In the genomic region with DNA sequence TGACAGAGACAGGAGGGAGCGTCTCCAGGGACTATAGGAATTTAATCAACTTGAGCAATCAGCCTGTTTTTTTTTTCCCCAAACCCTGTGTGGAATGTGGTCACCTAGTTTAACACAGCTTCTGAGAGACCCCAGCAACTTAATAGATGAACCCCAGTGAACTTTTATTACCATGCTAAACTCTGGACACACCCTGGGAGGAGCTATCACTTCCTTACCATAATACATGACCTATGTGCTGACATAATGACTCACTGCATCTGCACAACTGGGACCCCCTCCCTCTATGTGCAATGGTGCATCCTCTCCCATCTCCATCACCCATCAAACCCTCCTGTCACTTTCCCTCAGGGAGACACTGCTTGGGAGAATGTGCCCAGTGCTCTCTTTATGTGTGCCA, we compare ENCODE assay signal across 18 cellular contexts.
A peak's percentile ranks its signal among the peaks of the same experiment; 100 is the strongest.
DNase-seq lines count a peak whose midpoint lies in the region; FAIRE-seq and TF ChIP-seq lines count a peak whose summit lies in the region.
"Had no signal": no experiment of that assay in that cellular context is flagged by ENCODE, and none has a peak within 500 bp of the region (broad histone marks: within the 10 kb centered on the region; RNA-seq: fewer than 3 reads in every experiment).

No MANE protein-coding gene starts in this region.

- no peaks in the 10 kb centered on the region for H3K79me1 ChIP-seq in H1 (ENCODE audit: low read depth, low read length)
- H3K79me1 ChIP-seq in mesendoderm (ENCODE audit: low read length), result no peaks in the 10 kb centered on the region

- H3K27me3 ChIP-seq in H1 (replicated peaks in 1 of 4; ENCODE audit: control insufficient read depth in 3 of 4, extremely low read depth in 1 of 4, insufficient read depth in 3 of 4, low read length in 3 of 4) (no peaks in the 10 kb centered on the region), mesendoderm (ENCODE audit: insufficient read depth, low read length, poor library complexity) (no peaks in the 10 kb centered on the region)
- H3K27me3 ChIP-seq: gastroesophageal sphincter had no signal

- H3K27ac ChIP-seq in H1 (ENCODE audit: low read depth, low read length) (no peak overlapping the region), mesendoderm (ENCODE audit: low read depth, low read length) (no peak overlapping the region)
- H3K27ac ChIP-seq: gastroesophageal sphincter had no signal

- POLR2A ChIA-PET in H1 (lab: Charles Lee; ENCODE audit: partially characterized antibody), result interaction anchor here (1.1 to 2.5 kb wide), 2 partner anchors 9 to 81 kb away, joined by 5 to 13 read pairs; no protein-coding TSS in a partner anchor

- no peak for TF ChIP-seq POLR2A in H1 (IDR thresholded peaks at IDR 0.05; ENCODE audit: control extremely low read depth in 1 of 2, low read depth in 2 of 2, low read length in 2 of 2)

- no peaks in the 10 kb centered on the region; a peak in 1 of 8 replicates for H3K36me3 ChIP-seq in H1 (ENCODE audit: control insufficient read depth in 2 of 4, insufficient read depth in 4 of 4, low read length in 3 of 4)
- H3K36me3 ChIP-seq in mesendoderm (ENCODE audit: control insufficient read depth, insufficient read depth, low read length), result no peaks in the 10 kb centered on the region

- H3K14ac ChIP-seq in H1 (ENCODE audit: insufficient read length), result no peak overlapping the region

- H3K18ac ChIP-seq in H1 (ENCODE audit: extremely low read depth, low read length) (no peak overlapping the region), mesendoderm (ENCODE audit: low read length) (no peak overlapping the region)

- in situ Hi-C loops in Caki2 (cut with HindIII; ENCODE audit: low pct_unique_long_range_greater_than_20kb, low sequenced_read_pairs), result no loop called here

- H2BK5ac ChIP-seq in H1 (ENCODE audit: low read depth, low read length) (no peak overlapping the region), mesendoderm (ENCODE audit: low read length) (no peak overlapping the region)

- H2BK120ac ChIP-seq in H1 (replicated peaks; ENCODE audit: low read depth, low read length) (no peak overlapping the region), mesendoderm (ENCODE audit: low read depth, low read length) (no peak overlapping the region)

- H3K9ac ChIP-seq in H1 (replicated peaks in 1 of 4; ENCODE audit: extremely low read depth in 1 of 4, low read depth in 3 of 4, low read length in 3 of 4) (no peak overlapping the region), mesendoderm (ENCODE audit: low read length) (no peak overlapping the region)

- no peaks in the 10 kb centered on the region for H3K9me3 Mint-ChIP-seq in progenitor cell of endocrine pancreas (ENCODE audit: low read depth)

- no peaks in the 10 kb centered on the region for H3K9me3 ChIP-seq in H1 (ENCODE audit: insufficient read depth in 2 of 2, low read depth in 1 of 2, low read length in 1 of 2)
- H3K9me3 ChIP-seq: gastroesophageal sphincter had no signal

- H3K4me1 Mint-ChIP-seq in progenitor cell of endocrine pancreas (ENCODE audit: low read depth), result peaks cover 5% of the 10 kb centered on the region

- no peak overlapping the region for H3K4me3 Mint-ChIP-seq in progenitor cell of endocrine pancreas (ENCODE audit: low read depth)

- H3K27me3 Mint-ChIP-seq in progenitor cell of endocrine pancreas, result no peaks in the 10 kb centered on the region

- no peak for FAIRE-seq in H1 (lab: Jason Lieb, UNC)
- FAIRE-seq: GM12891 had no signal

- H4K8ac ChIP-seq in H1 (ENCODE audit: extremely low read depth, insufficient read depth, low read length) (no peak overlapping the region), mesendoderm (ENCODE audit: low read depth, low read length) (no peak overlapping the region)

- DNase-seq in Caki2 (ENCODE audit: low read depth), result peak; percentile 54
- DNase-seq in HT1080 (ENCODE audit: low read depth), result peak; percentile 38
- no peak for DNase-seq in H1 (ENCODE audit: low read depth in 1 of 2, low spot score in 2 of 2)
- DNase-seq in progenitor cell of endocrine pancreas (ENCODE audit: low spot score, unreplicated experiment), result no peak
- DNase-seq in mesendoderm, result no peak
- DNase-seq in NCI-H1694 (lab: John Stamatoyannopoulos, UW), result no peak
- no peak for DNase-seq in RPMI8226
- DNase-seq: activated CD4-positive, CD25-positive, alpha-beta regulatory T cell treated with anti-CD3 and anti-CD28 coated beads, Interleukin-2, amount 50 U/mL, for 72 hours; activated gamma-delta T cell treated with Interleukin-2 at 50 U/mL for 16 hours; Calu3; GF-D8; left cardiac atrium; MV-4-11; NCI-H187 treated with DMSO at 0.1 percent for 48 hours; NK-92 treated with Interleukin-12 subunit alpha and Interleukin-12 subunit beta, amount 100 ng/mL, for 24 hours; stimulated activated CD4-positive, alpha-beta T cell treated with anti-CD3 and anti-CD28 coated beads, Interleukin-12 subunit alpha, Interleukin-12 subunit beta, amount 100 ng/mL, for 4 hours had no signal

- H3K4ac ChIP-seq in H1 (replicated peaks; ENCODE audit: insufficient read length, low read depth, low read length) (no peak overlapping the region), mesendoderm (ENCODE audit: low read depth, low read length) (no peak overlapping the region)

- H3K36me3 Mint-ChIP-seq in progenitor cell of endocrine pancreas (ENCODE audit: insufficient read depth), result peaks cover 6% of the 10 kb centered on the region

- CTCF ChIA-PET in H1 (lab: Charles Lee; ENCODE audit: partially characterized antibody), result interaction anchor here (0.6 to 1.0 kb wide), 2 partner anchors 12 to 74 kb away, joined by 3 to 4 read pairs; no protein-coding TSS in a partner anchor

- peak overlapping the region; percentile 94; the same call in 1 of the 2 replicates for H2BK20ac ChIP-seq in H1 (ENCODE audit: low read length)

- H3K56ac ChIP-seq in H1 (replicated peaks; ENCODE audit: insufficient read length, low read depth, low read length) (no peak overlapping the region), mesendoderm (ENCODE audit: low read length) (no peak overlapping the region)

- H3K4me2 ChIP-seq in H1 (ENCODE audit: insufficient read depth in 1 of 2, low read depth in 2 of 2, low read length in 2 of 2) (no peak overlapping the region), mesendoderm (ENCODE audit: low read length) (no peak overlapping the region)

- H2BK15ac ChIP-seq in H1 (ENCODE audit: low read length) (0 out of 2 replicates have a peak overlapping the region, but pooled peaks have one; percentile 12), mesendoderm (replicated peaks; ENCODE audit: low read depth) (no peak overlapping the region)

- peaks cover 0 to 14% (median 3%) of the 10 kb centered on the region in 4 experiments; a peak in 6 of 7 replicates for H3K4me1 ChIP-seq in H1 (replicated peaks in 1 of 4; ENCODE audit: control insufficient read depth in 3 of 4, insufficient read depth in 4 of 4, low read length in 3 of 4)
- H3K4me1 ChIP-seq in mesendoderm (ENCODE audit: control insufficient read depth, low read depth, low read length), result peaks cover 5% of the 10 kb centered on the region
- H3K4me1 ChIP-seq: gastroesophageal sphincter had no signal

- H4K20me1 ChIP-seq in H1 (replicated peaks in 1 of 2; ENCODE audit: control insufficient read depth in 1 of 2, insufficient read depth in 2 of 2, low read length in 2 of 2), result no peaks in the 10 kb centered on the region

- no peak overlapping the region for H4K91ac ChIP-seq in H1 (replicated peaks; ENCODE audit: insufficient read length, low read length)

- H2AFZ ChIP-seq in H1 (ENCODE audit: low read length), result no peak overlapping the region

- no peak overlapping the region for H4K5ac ChIP-seq in H1 (ENCODE audit: insufficient read length, low read depth, low read length)
- no peak overlapping the region for H4K5ac ChIP-seq in mesendoderm (ENCODE audit: low read length)

- H3K27ac Mint-ChIP-seq in progenitor cell of endocrine pancreas, result peak overlapping the region; percentile 85

- H2BK12ac ChIP-seq in H1 (ENCODE audit: low read depth, low read length), result 0 out of 2 replicates have a peak overlapping the region, but pooled peaks have one; percentile 39

- no peaks in the 10 kb centered on the region; the same call in 1 of the 2 replicates for H3K23me2 ChIP-seq in H1 (ENCODE audit: low read depth, low read length)

- H3K4me3 ChIP-seq in H1 (ENCODE audit: extremely low read depth in 1 of 4, insufficient read depth in 2 of 4, low read depth in 3 of 4, low read length in 4 of 4) (no peak overlapping the region), mesendoderm (ENCODE audit: low read length) (no peak overlapping the region)
- H3K4me3 ChIP-seq: gastroesophageal sphincter had no signal

- H3K79me2 ChIP-seq in H1 (ENCODE audit: control insufficient read depth in 1 of 2, insufficient read depth in 2 of 2, low read length in 2 of 2), result no peaks in the 10 kb centered on the region
- H3K79me2 ChIP-seq in mesendoderm (ENCODE audit: control insufficient read depth, insufficient read depth, low read length), result no peaks in the 10 kb centered on the region

- H3K23ac ChIP-seq in H1 (ENCODE audit: insufficient read length) (no peak overlapping the region), mesendoderm (ENCODE audit: low read length) (no peak overlapping the region)

- TF ChIP-seq RAD21 in H1 (IDR thresholded peaks at IDR 0.05 in 1 of 2, conservative IDR thresholded peaks at IDR 0.05 in 1 of 2; ENCODE audit: low read depth in 2 of 2, low read length in 2 of 2), result no peak

- no peak overlapping the region for H2AK5ac ChIP-seq in H1 (ENCODE audit: low read depth, low read length)
- H2AK5ac ChIP-seq in mesendoderm (ENCODE audit: low read length), result no peak overlapping the region

- 91% methylated on average over 1 of the region's 1 CpG; no CpG with 5 or more reads in 1 of the 2 experiments for WGBS in H1 (ENCODE audit: extremely low coverage in 1 of 2, insufficient coverage in 1 of 2, insufficient read length in 1 of 2, insufficient replicate concordance in 2 of 2, low coverage in 1 of 2, low lambda C conversion rate in 2 of 2, missing lambda C conversion rate in 1 of 2), 2 experiments
- WGBS in mesendoderm (ENCODE audit: extremely low coverage, insufficient coverage, low lambda C conversion rate), result no CpG with 5 or more reads among the region's 1 CpG

- TF ChIP-seq CTCF in H1 (IDR thresholded peaks at IDR 0.05; ENCODE audit: control extremely low read depth in 1 of 3, insufficient read depth in 1 of 3, low read depth in 1 of 3, low read length in 3 of 3) (no peak), progenitor cell of endocrine pancreas (IDR thresholded peaks at IDR 0.05; ENCODE audit: unreplicated experiment) (no peak)

- TF ChIP-seq EP300 in H1 (IDR thresholded peaks at IDR 0.05; ENCODE audit: borderline replicate concordance in 1 of 2, low read depth in 2 of 2, low read length in 2 of 2), result no peak

TF ChIP-seq in H1, 55 proteins besides CTCF, POLR2A, EP300 and RAD21 (continues in another document):
- TF ChIP-seq JUND (IDR thresholded peaks at IDR 0.05; ENCODE audit: low read length) (no peak), SIN3A (conservative IDR thresholded peaks at IDR 0.05 in 1 of 2, IDR thresholded peaks at IDR 0.05 in 1 of 2; ENCODE audit: low read depth in 1 of 2, low read length in 2 of 2) (no peak), EGR1 (IDR thresholded peaks at IDR 0.05; ENCODE audit: borderline replicate concordance, low read depth, low read length) (no peak), EZH2 (IDR thresholded peaks at IDR 0.05; ENCODE audit: low read depth, low read length, severe bottlenecking) (no peak), PHF8 (conservative IDR thresholded peaks at IDR 0.05; ENCODE audit: low read depth, low read length) (no peak), SP2 (IDR thresholded peaks at IDR 0.05; ENCODE audit: low read length) (no peak), HDAC6 (IDR thresholded peaks at IDR 0.05; ENCODE audit: low read depth, low read length) (no peak)

Comparison
In these comparisons a context has a peak if more than half of its experiments do, and no peak if none do; other contexts are left out.
1. DNase-seq: peak in Caki2 (single experiment) and HT1080 (single experiment); none in H1 (0 of 2), progenitor cell of endocrine pancreas (single experiment), mesendoderm (single experiment), NCI-H1694 (single experiment) and RPMI8226 (single experiment).